Comparison of ENCODE assay signal across 1 cellular context in genomic region chr19:6626764-6627163, GRCh38.
TF ChIP-seq lines count a peak whose summit lies in the region.

No MANE protein-coding gene starts in this region.

TF ChIP-seq in GM23338, 12 proteins besides CTCF, POLR2A, EP300 and RAD21 (continued from another document):
- TF ChIP-seq ZNF462 (CRISPR knock-in tag; IDR thresholded peaks at IDR 0.05) = no peak
- TF ChIP-seq ETS1 (IDR thresholded peaks at IDR 0.05) = no peak
